In genomic region chr9:138211544-138212224, GRCh38 we compare ENCODE assay signal across 8 cellular contexts.
A peak's percentile ranks its signal among the peaks of the same experiment; 100 is the strongest.
DNase-seq lines count a peak whose midpoint lies in the region; TF ChIP-seq lines count a peak whose summit lies in the region.
"Not testable (repeated sequence)": the region's sequence is repeated elsewhere in the genome, so short reads cannot be mapped to it uniquely, and the experiment has no call there.

No MANE protein-coding gene starts in this region.

- not testable (repeated sequence) for H3K4me3 ChIP-seq in epithelial cell of esophagus (ENCODE audit: low read length)

- peak; percentile 11 for TF ChIP-seq CTCF in epithelial cell of esophagus (IDR thresholded peaks at IDR 0.05; ENCODE audit: insufficient read depth, low read depth, low read length, missing control alignments)

- DNase-seq in 8988T (peak; percentile 21), Daoy (ENCODE audit: low read depth) (peak; percentile 41), HK-2 (ENCODE audit: unreplicated experiment) (peak; percentile 25), NCI-H748 (lab: John Stamatoyannopoulos, UW; ENCODE audit: unreplicated experiment) (peak; percentile 32), SW480 (ENCODE audit: low spot score) (peak; percentile 14), kidney tubule cell (ENCODE audit: low spot score) (peak; percentile 10), posterior vena cava (ENCODE audit: low spot score) (peak; percentile 38)
- DNase-seq in epithelial cell of esophagus (ENCODE audit: low read depth): not testable (repeated sequence)

- intact Hi-C loops in posterior vena cava (cut with DNase I): not testable (repeated sequence)
